In the genomic region with DNA sequence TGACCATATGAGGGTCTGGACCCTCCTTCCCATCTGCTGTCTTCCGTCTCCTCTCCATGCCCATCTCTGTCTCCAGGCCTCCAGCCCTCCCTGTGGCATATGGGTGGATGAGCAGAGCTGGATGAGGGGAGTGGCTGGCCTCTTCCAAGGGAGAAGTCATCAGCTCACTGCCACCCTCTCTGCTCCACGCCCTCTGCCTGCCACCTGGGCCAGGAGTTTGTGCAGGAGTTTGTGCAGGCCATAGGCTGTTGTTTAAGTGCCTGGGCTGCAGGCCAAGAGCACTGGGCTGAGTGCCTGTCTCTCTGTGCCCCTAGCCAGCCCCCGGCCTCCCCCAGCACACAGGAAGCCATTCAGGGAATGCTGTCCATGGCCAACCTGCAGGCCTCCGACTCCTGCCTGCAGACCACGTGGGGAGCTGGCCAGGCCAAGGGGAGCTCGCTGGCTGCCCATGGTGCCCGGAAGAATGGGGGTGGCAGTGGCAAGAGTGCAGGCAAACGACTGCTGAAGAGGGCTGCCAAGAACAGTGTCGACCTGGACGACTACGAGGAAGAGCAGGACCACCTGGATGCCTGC, we compare ENCODE assay signal across 9 cellular contexts.
A peak's percentile ranks its signal among the peaks of the same experiment; 100 is the strongest.
DNase-seq lines count a peak whose midpoint lies in the region; ATAC-seq and TF ChIP-seq lines count a peak whose summit lies in the region.
"Had no signal": no experiment of that assay in that cellular context is flagged by ENCODE, and none has a peak within 500 bp of the region (broad histone marks: within the 10 kb centered on the region; RNA-seq: fewer than 3 reads in every experiment).

No MANE protein-coding gene starts in this region.

- H3K9me3 Mint-ChIP-seq in osteocyte (ENCODE audit: unreplicated experiment) = no peaks in the 10 kb centered on the region

- TF ChIP-seq CTCF in coronary artery (IDR thresholded peaks at IDR 0.05) = no peak
- TF ChIP-seq CTCF in osteocyte (IDR thresholded peaks at IDR 0.05) = no peak

- no peak overlapping the region for H3K27ac ChIP-seq in coronary artery

- no peaks in the 10 kb centered on the region for H3K27me3 Mint-ChIP-seq in osteocyte (ENCODE audit: unreplicated experiment)

- no peak for ATAC-seq in HG03565 (IDR thresholded peaks at IDR 0.05; ENCODE audit: unreplicated experiment)
- no peak for ATAC-seq in GM21360 (IDR thresholded peaks at IDR 0.05; ENCODE audit: unreplicated experiment)
- ATAC-seq in GM18909 (IDR thresholded peaks at IDR 0.05; ENCODE audit: poor library complexity, unreplicated experiment) = no peak

- H3K4me1 Mint-ChIP-seq in osteocyte (ENCODE audit: unreplicated experiment) = no peaks in the 10 kb centered on the region

- peaks cover 10% of the 10 kb centered on the region for H3K36me3 Mint-ChIP-seq in osteocyte (ENCODE audit: unreplicated experiment)

- DNase-seq in DMS153 (lab: John Stamatoyannopoulos, UW) (peak; percentile 31), NCI-H1092 (lab: John Stamatoyannopoulos, UW) (peak; percentile 18), coronary artery (ENCODE audit: low spot score) (peak; percentile 61), osteocyte (ENCODE audit: extremely low spot score, unreplicated experiment) (peak; percentile 83)
- DNase-seq: cerebellar nuclear complex, NCI-H524 treated with DMSO at 0.1 percent for 48 hours had no signal

- H3K27ac Mint-ChIP-seq in osteocyte (ENCODE audit: unreplicated experiment) = no peak overlapping the region

- no peak overlapping the region for H3K4me3 ChIP-seq in coronary artery

- H3K4me3 Mint-ChIP-seq in osteocyte (ENCODE audit: unreplicated experiment) = no peak overlapping the region

Comparison
In these comparisons a context has a peak if more than half of its experiments do, and no peak if none do; other contexts are left out.
1. DNase-seq: peak in every context shown above with its lines; median percentile 83 in osteocyte; 61 in coronary artery; 31 in DMS153; 18 in NCI-H1092.